12 cellular contexts compared by ENCODE assay signal in the genomic region with DNA sequence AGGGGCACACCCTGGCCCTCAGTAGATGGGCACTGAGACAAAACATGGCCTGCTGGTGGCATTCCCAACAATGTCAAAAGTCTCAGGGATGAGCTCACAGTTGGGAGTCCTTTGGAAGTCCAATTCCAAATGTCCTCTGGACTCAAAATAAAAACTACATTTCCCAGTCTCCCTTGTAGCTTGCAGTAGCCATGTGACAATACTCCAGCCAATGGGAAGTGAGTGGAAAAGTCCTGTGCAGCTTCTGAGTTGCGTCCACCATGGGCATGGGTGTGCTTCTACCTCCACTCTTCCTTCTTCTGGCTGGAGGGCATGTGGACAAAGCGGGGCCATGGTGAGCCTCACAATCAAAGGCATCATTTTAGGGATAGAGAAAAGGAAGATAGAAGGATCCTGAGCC. TPM values are rescaled to one million over a fixed set of nuclear protein-coding genes. Genes with fewer than 3 reads are reported as not detected.
DNase-seq lines count a peak whose midpoint lies in the region; ATAC-seq and FAIRE-seq lines count a peak whose summit lies in the region.
"Had no signal": no experiment of that assay in that cellular context is flagged by ENCODE, and none has a peak within 500 bp of the region (broad histone marks: within the 10 kb centered on the region; RNA-seq: fewer than 3 reads in every experiment).

No MANE protein-coding gene starts in this region.

- no peak overlapping the region for H3K56ac ChIP-seq in mesendoderm (ENCODE audit: low read length)

- H4K5ac ChIP-seq in mesendoderm (ENCODE audit: low read length) = no peak overlapping the region

- no peaks in the 10 kb centered on the region for H3K9me2 ChIP-seq in Karpas-422 (replicated peaks; ENCODE audit: insufficient read depth, low read length)

- H3K4ac ChIP-seq in mesendoderm (ENCODE audit: low read depth, low read length) = no peak overlapping the region

- H2AFZ ChIP-seq in Karpas-422 (ENCODE audit: low read length) = no peak overlapping the region

- no peaks in the 10 kb centered on the region for H3K36me3 Mint-ChIP-seq in activated T-cell treated with anti-CD3 and anti-CD28 coated beads, Interleukin-2, amount 50 U/mL, for 72 hours (ENCODE audit: insufficient read depth in 2 of 2)
- no peaks in the 10 kb centered on the region for H3K36me3 Mint-ChIP-seq in activated CD4-positive, alpha-beta T cell treated with anti-CD3 and anti-CD28 coated beads, Interleukin-2, amount 10 ng/mL, durations not matched to agents 24 days and 14 days (ENCODE audit: low read depth)

- intact Hi-C loops in activated CD4-positive, alpha-beta T cell treated with anti-CD3 and anti-CD28 coated beads, Interleukin-2, amount 10 ng/mL, durations not matched to agents 24 days and 14 days (cut with micrococcal nuclease) = no loop called here

- H3K9ac ChIP-seq in Karpas-422 (ENCODE audit: low read length) = no peak overlapping the region
- H3K9ac ChIP-seq in mesendoderm (ENCODE audit: low read length) = no peak overlapping the region

- H3K4me3 Mint-ChIP-seq in activated T-cell treated with anti-CD3 and anti-CD28 coated beads, Interleukin-2, amount 50 U/mL, for 72 hours = no peak overlapping the region
- H3K4me3 Mint-ChIP-seq in activated CD4-positive, alpha-beta T cell treated with anti-CD3 and anti-CD28 coated beads, Interleukin-2, amount 10 ng/mL, durations not matched to agents 24 days and 14 days = no peak overlapping the region

- no peak overlapping the region for H2BK15ac ChIP-seq in mesendoderm (replicated peaks; ENCODE audit: low read depth)

- H3K36me3 ChIP-seq in Karpas-422 (ENCODE audit: insufficient read depth, low read length) = no peaks in the 10 kb centered on the region
- H3K36me3 ChIP-seq in mesendoderm (ENCODE audit: control insufficient read depth, insufficient read depth, low read length) = no peaks in the 10 kb centered on the region

- H3K23ac ChIP-seq in mesendoderm (ENCODE audit: low read length) = no peak overlapping the region

- no peaks in the 10 kb centered on the region for H3K9me3 Mint-ChIP-seq in activated T-cell treated with anti-CD3 and anti-CD28 coated beads, Interleukin-2, amount 50 U/mL, for 72 hours
- H3K9me3 Mint-ChIP-seq in activated CD4-positive, alpha-beta T cell treated with anti-CD3 and anti-CD28 coated beads, Interleukin-2, amount 10 ng/mL, durations not matched to agents 24 days and 14 days = no peaks in the 10 kb centered on the region

- no peak overlapping the region for H3K18ac ChIP-seq in mesendoderm (ENCODE audit: low read length)

- H3K4me1 Mint-ChIP-seq in activated T-cell treated with anti-CD3 and anti-CD28 coated beads, Interleukin-2, amount 50 U/mL, for 72 hours (ENCODE audit: low read depth) = no peaks in the 10 kb centered on the region
- no peaks in the 10 kb centered on the region for H3K4me1 Mint-ChIP-seq in activated CD4-positive, alpha-beta T cell treated with anti-CD3 and anti-CD28 coated beads, Interleukin-2, amount 10 ng/mL, durations not matched to agents 24 days and 14 days

- H2BK5ac ChIP-seq in mesendoderm (ENCODE audit: low read length) = no peak overlapping the region

- H3K27ac ChIP-seq in Karpas-422 (ENCODE audit: low read length) = no peak overlapping the region
- H3K27ac ChIP-seq in mesendoderm (ENCODE audit: low read depth, low read length) = no peak overlapping the region

- no peaks in the 10 kb centered on the region for H3K4me1 ChIP-seq in Karpas-422 (ENCODE audit: low read length)
- no peaks in the 10 kb centered on the region for H3K4me1 ChIP-seq in mesendoderm (ENCODE audit: control insufficient read depth, low read depth, low read length)
- H3K4me1 ChIP-seq: Caco-2 had no signal

- ATAC-seq in activated T-cell treated with anti-CD3 and anti-CD28 coated beads, Interleukin-2, amount 50 U/mL, for 72 hours (replicated peaks in 1 of 2) = no peak
- no peak for ATAC-seq in HG03442 (IDR thresholded peaks at IDR 0.05; ENCODE audit: unreplicated experiment)

- no CpG with 5 or more reads among the region's 2 CpGs for whole genome bisulfite sequencing in mesendoderm (ENCODE audit: extremely low coverage, insufficient coverage, low lambda C conversion rate)

- no peaks in the 10 kb centered on the region for H3K27me3 ChIP-seq in Karpas-422 (ENCODE audit: low read length)
- no peaks in the 10 kb centered on the region for H3K27me3 ChIP-seq in mesendoderm (ENCODE audit: insufficient read depth, low read length, poor library complexity)

- H3K79me2 ChIP-seq in Karpas-422 (ENCODE audit: low read length) (no peaks in the 10 kb centered on the region), mesendoderm (ENCODE audit: control insufficient read depth, insufficient read depth, low read length) (no peaks in the 10 kb centered on the region)

- peak; percentile 29 for FAIRE-seq in endometrium (lab: Jason Lieb, UNC)

- in situ Hi-C loops in ACHN (cut with HindIII; ENCODE audit: low pct_ligation_motif_present, low pct_unique_long_range_greater_than_20kb, low sequenced_read_pairs) = no loop called here

- H3K4me2 ChIP-seq in Karpas-422 (ENCODE audit: low read depth, low read length, poor library complexity, severe bottlenecking) (no peak overlapping the region), mesendoderm (ENCODE audit: low read length) (no peak overlapping the region)

- no peak overlapping the region for H2AK5ac ChIP-seq in mesendoderm (ENCODE audit: low read length)

- H3K4me3 ChIP-seq in Karpas-422 (ENCODE audit: low read length) = no peak overlapping the region
- H3K4me3 ChIP-seq in mesendoderm (ENCODE audit: low read length) = no peak overlapping the region
- H3K4me3 ChIP-seq: skin epidermis had no signal

- H3K27ac Mint-ChIP-seq in activated T-cell treated with anti-CD3 and anti-CD28 coated beads, Interleukin-2, amount 50 U/mL, for 72 hours = no peak overlapping the region
- no peak overlapping the region for H3K27ac Mint-ChIP-seq in activated CD4-positive, alpha-beta T cell treated with anti-CD3 and anti-CD28 coated beads, Interleukin-2, amount 10 ng/mL, durations not matched to agents 24 days and 14 days

- DNase-seq in ACHN = peak; percentile 38
- DNase-seq in Karpas-422 = peak; percentile 58
- DNase-seq in mesendoderm = peak; percentile 74
- no peak for DNase-seq in central memory CD4-positive, alpha-beta T cell
- no peak for DNase-seq in activated T-cell treated with anti-CD3 and anti-CD28 coated beads, Interleukin-2, amount 50 U/mL, for 72 hours
- DNase-seq in activated CD4-positive, alpha-beta T cell treated with anti-CD3 and anti-CD28 coated beads, Interleukin-2, amount 10 ng/mL, durations not matched to agents 24 days and 14 days = no peak
- DNase-seq: effector CD4-positive, alpha-beta T cell; MM.1S had no signal

- no peaks in the 10 kb centered on the region for H3K79me1 ChIP-seq in mesendoderm (ENCODE audit: low read length)

- H4K20me1 ChIP-seq in Karpas-422 (ENCODE audit: insufficient read depth, low read depth, low read length) = no peaks in the 10 kb centered on the region

- H3K27me3 Mint-ChIP-seq in activated T-cell treated with anti-CD3 and anti-CD28 coated beads, Interleukin-2, amount 50 U/mL, for 72 hours (ENCODE audit: low read depth) = peaks cover 45% of the 10 kb centered on the region
- peaks cover 26% of the 10 kb centered on the region for H3K27me3 Mint-ChIP-seq in activated CD4-positive, alpha-beta T cell treated with anti-CD3 and anti-CD28 coated beads, Interleukin-2, amount 10 ng/mL, durations not matched to agents 24 days and 14 days

- no peaks in the 10 kb centered on the region for H3K9me3 ChIP-seq in Karpas-422 (ENCODE audit: low read length)
- H3K9me3 ChIP-seq: Caco-2 had no signal

- H2BK120ac ChIP-seq in mesendoderm (ENCODE audit: low read depth, low read length) = no peak overlapping the region

- H4K8ac ChIP-seq in mesendoderm (ENCODE audit: low read depth, low read length) = no peak overlapping the region

RNA-seq across cellular contexts. Expression of a gene that starts 5.8 kb away (rescaled TPM):
- not detected in 2 replicates for total RNA-seq in Karpas-422 (2014; rRNA removed; shearing (Covaris generic); ENCODE audit: low replicate concordance)
- polyA plus RNA-seq in mesendoderm (2013, experiment 1 of 2) = 0.93 TPM
- 0.95 TPM for polyA plus RNA-seq in mesendoderm (2013, experiment 2 of 2)
- not detected for total RNA-seq in activated T-cell treated with anti-CD3 and anti-CD28 coated beads, Interleukin-2, amount 50 U/mL, for 72 hours
- total RNA-seq in activated CD4-positive, alpha-beta T cell treated with anti-CD3 and anti-CD28 coated beads, Interleukin-2, amount 10 ng/mL, durations not matched to agents 24 days and 14 days = not detected in 2 replicates

RNA-seq across cellular contexts. Expression of a gene that starts 24.5 kb away (rescaled TPM):
- total RNA-seq in Karpas-422 (2014; rRNA removed; shearing (Covaris generic); ENCODE audit: low replicate concordance) = not detected in 2 replicates
- polyA plus RNA-seq in mesendoderm (2013, experiment 1 of 2) = not detected
- not detected for polyA plus RNA-seq in mesendoderm (2013, experiment 2 of 2)
- not detected for total RNA-seq in activated T-cell treated with anti-CD3 and anti-CD28 coated beads, Interleukin-2, amount 50 U/mL, for 72 hours
- total RNA-seq in activated CD4-positive, alpha-beta T cell treated with anti-CD3 and anti-CD28 coated beads, Interleukin-2, amount 10 ng/mL, durations not matched to agents 24 days and 14 days = not detected in 2 replicates
- total RNA-seq: Caco-2 had no signal

RNA-seq across cellular contexts. Expression of a gene that starts 24.7 kb away (rescaled TPM):
- not detected in 2 replicates for total RNA-seq in Karpas-422 (2014; rRNA removed; shearing (Covaris generic); ENCODE audit: low replicate concordance)
- polyA plus RNA-seq in mesendoderm (2013, experiment 1 of 2) = not detected
- not detected for polyA plus RNA-seq in mesendoderm (2013, experiment 2 of 2)
- total RNA-seq in activated T-cell treated with anti-CD3 and anti-CD28 coated beads, Interleukin-2, amount 50 U/mL, for 72 hours = under 1 TPM in 1 of 2 donors, not detected in 1; 0.02 TPM
- not detected in 2 replicates for total RNA-seq in activated CD4-positive, alpha-beta T cell treated with anti-CD3 and anti-CD28 coated beads, Interleukin-2, amount 10 ng/mL, durations not matched to agents 24 days and 14 days
- total RNA-seq: Caco-2 had no signal

RNA-seq across cellular contexts. Expression of a gene that starts 44.8 kb away (rescaled TPM):
- total RNA-seq in Karpas-422 (2014; rRNA removed; shearing (Covaris generic); ENCODE audit: low replicate concordance) = not detected in 2 replicates
- 1.3 TPM for polyA plus RNA-seq in mesendoderm (2013, experiment 1 of 2)
- polyA plus RNA-seq in mesendoderm (2013, experiment 2 of 2) = 1.1 TPM
- total RNA-seq in activated T-cell treated with anti-CD3 and anti-CD28 coated beads, Interleukin-2, amount 50 U/mL, for 72 hours = not detected
- not detected in 2 replicates for total RNA-seq in activated CD4-positive, alpha-beta T cell treated with anti-CD3 and anti-CD28 coated beads, Interleukin-2, amount 10 ng/mL, durations not matched to agents 24 days and 14 days
- total RNA-seq: Caco-2 had no signal

Comparison
In these comparisons a context has a peak if more than half of its experiments do, and no peak if none do; other contexts are left out.
1. DNase-seq: peak in ACHN (single experiment), Karpas-422 (single experiment) and mesendoderm (single experiment); none in central memory CD4-positive, alpha-beta T cell (single experiment), activated T-cell treated with anti-CD3 and anti-CD28 coated beads, Interleukin-2, amount 50 U/mL, for 72 hours (0 of 2) and activated CD4-positive, alpha-beta T cell treated with anti-CD3 and anti-CD28 coated beads, Interleukin-2, amount 10 ng/mL, durations not matched to agents 24 days and 14 days (single experiment).